In the genomic region with DNA sequence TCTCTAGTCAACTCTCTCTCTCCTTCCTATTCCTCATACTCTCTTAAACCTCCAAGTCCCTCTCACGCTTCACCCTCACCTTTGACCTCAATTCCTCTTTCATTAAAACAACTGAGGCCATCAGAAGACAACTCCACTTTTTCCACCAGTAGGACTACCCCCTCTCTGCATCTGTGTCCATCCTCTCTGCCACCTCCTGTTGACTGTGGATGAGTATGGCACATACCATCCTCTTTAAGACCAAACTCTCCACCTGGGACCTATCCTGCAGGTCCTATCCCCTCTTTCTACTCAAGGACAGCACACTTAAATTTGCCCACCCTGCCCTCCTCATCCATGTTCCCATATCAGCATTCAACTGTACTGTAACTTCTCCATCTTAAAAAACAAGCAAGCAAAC, we compare ENCODE assay signal across 31 cellular contexts.
"Had no signal": no experiment of that assay in that cellular context is flagged by ENCODE, and none has a peak within 500 bp of the region (broad histone marks: within the 10 kb centered on the region; RNA-seq: fewer than 3 reads in every experiment).

No MANE protein-coding gene starts in this region.

- H3K27ac ChIP-seq: ascending aorta, breast epithelium, cardiac muscle cell, colonic mucosa, esophagus squamous epithelium, gastroesophageal sphincter, heart right ventricle, hepatocyte, VCaP had no signal

- H3K4me3 Mint-ChIP-seq: activated CD4-positive, alpha-beta memory T cell treated with anti-CD3 and anti-CD28 coated beads for 36 hours; activated CD4-positive, alpha-beta T cell treated with anti-CD3 and anti-CD28 coated beads for 36 hours; activated CD4-positive, alpha-beta T cell treated with anti-CD3 and anti-CD28 coated beads, Interleukin-2, amount 10 ng/mL, durations not matched to agents 24 days and 14 days; activated CD8-positive, alpha-beta memory T cell treated with anti-CD3 and anti-CD28 coated beads, Interleukin-2, amount 10 ng/mL, durations not matched to agents 7 days and 5 days; activated CD8-positive, alpha-beta T cell treated with anti-CD3 and anti-CD28 coated beads, Interleukin-2, amount 10 ng/mL, durations not matched to agents 7 days and 5 days; activated naive CD4-positive, alpha-beta T cell treated with anti-CD3 and anti-CD28 coated beads for 36 hours; activated naive CD4-positive, alpha-beta T cell treated with anti-CD3 and anti-CD28 coated beads, Interleukin-2, amount 50 U/mL, for 24 hours; activated naive CD8-positive, alpha-beta T cell treated with anti-CD3 and anti-CD28 coated beads for 36 hours; activated T-helper 1 cell treated with anti-CD3 and anti-CD28 coated beads, Interleukin-12 subunit alpha, Interleukin-12 subunit beta, Interleukin-2, Interleukin-4 antibody, amounts not matched to agents 30 ng/mL and 10 ng/mL and 1 ng/mL, durations not matched to agents 14 hours and 24 hours and 36 hours; brain had no signal

- H3K36me3 Mint-ChIP-seq: activated CD4-positive, alpha-beta memory T cell treated with anti-CD3 and anti-CD28 coated beads for 36 hours; activated CD8-positive, alpha-beta memory T cell treated with anti-CD3 and anti-CD28 coated beads, Interleukin-2, amount 10 ng/mL, durations not matched to agents 7 days and 5 days; activated naive CD4-positive, alpha-beta T cell treated with anti-CD3 and anti-CD28 coated beads, Interleukin-2, amount 50 U/mL, for 24 hours; activated naive CD8-positive, alpha-beta T cell treated with anti-CD3 and anti-CD28 coated beads for 36 hours; brain had no signal

- H3K79me2 ChIP-seq: hepatocyte had no signal

- H3K27ac Mint-ChIP-seq: activated CD4-positive, alpha-beta memory T cell treated with anti-CD3 and anti-CD28 coated beads for 36 hours; activated CD4-positive, alpha-beta T cell treated with anti-CD3 and anti-CD28 coated beads for 36 hours; activated CD4-positive, alpha-beta T cell treated with anti-CD3 and anti-CD28 coated beads, Interleukin-2, amount 10 ng/mL, durations not matched to agents 24 days and 14 days; activated CD8-positive, alpha-beta memory T cell treated with anti-CD3 and anti-CD28 coated beads, Interleukin-2, amount 10 ng/mL, durations not matched to agents 7 days and 5 days; activated CD8-positive, alpha-beta T cell treated with anti-CD3 and anti-CD28 coated beads, Interleukin-2, amount 10 ng/mL, durations not matched to agents 7 days and 5 days; activated naive CD4-positive, alpha-beta T cell treated with anti-CD3 and anti-CD28 coated beads for 36 hours; activated naive CD4-positive, alpha-beta T cell treated with anti-CD3 and anti-CD28 coated beads, Interleukin-2, amount 50 U/mL, for 24 hours; activated naive CD8-positive, alpha-beta T cell treated with anti-CD3 and anti-CD28 coated beads for 36 hours; activated T-helper 1 cell treated with anti-CD3 and anti-CD28 coated beads, Interleukin-12 subunit alpha, Interleukin-12 subunit beta, Interleukin-2, Interleukin-4 antibody, amounts not matched to agents 30 ng/mL and 10 ng/mL and 1 ng/mL, durations not matched to agents 14 hours and 24 hours and 36 hours; activated T-helper 2 cell treated with anti-CD3 and anti-CD28 coated beads, Interferon-gamma antibody, Interleukin-2, Interleukin-4, amounts not matched to agents 10 μg/mL and 5 μg/mL and 100 μg/mL, durations not matched to agents 14 hours and 24 hours and 36 hours; brain had no signal

- H3K36me3 ChIP-seq: ascending aorta, breast epithelium, cardiac muscle cell, colonic mucosa, esophagus squamous epithelium, gastroesophageal sphincter, heart right ventricle had no signal

- DNase-seq: activated CD4-positive, alpha-beta memory T cell treated with anti-CD3 and anti-CD28 coated beads for 36 hours; activated CD4-positive, alpha-beta T cell treated with anti-CD3 and anti-CD28 coated beads for 36 hours; activated CD4-positive, alpha-beta T cell treated with anti-CD3 and anti-CD28 coated beads, Interleukin-2, amount 10 ng/mL, durations not matched to agents 24 days and 14 days; activated CD4-positive, CD25-positive, alpha-beta regulatory T cell; activated CD4-positive, CD25-positive, alpha-beta regulatory T cell treated with anti-CD3 and anti-CD28 coated beads, Interleukin-2, amount 50 U/mL, for 72 hours; activated CD8-positive, alpha-beta memory T cell treated with anti-CD3 and anti-CD28 coated beads, Interleukin-2, amount 10 ng/mL, durations not matched to agents 7 days and 5 days; activated CD8-positive, alpha-beta memory T cell treated with anti-CD3 and anti-CD28 coated beads, Interleukin-2, amount 50 U/mL, for 4 hours; activated CD8-positive, alpha-beta T cell treated with anti-CD3 and anti-CD28 coated beads, Interleukin-2, amount 10 ng/mL, durations not matched to agents 7 days and 5 days; activated effector memory CD4-positive, alpha-beta T cell treated with anti-CD3 and anti-CD28 coated beads, Interleukin-2, amount 50 U/mL, for 16 hours; activated naive CD4-positive, alpha-beta T cell treated with anti-CD3 and anti-CD28 coated beads for 36 hours; activated naive CD8-positive, alpha-beta T cell treated with anti-CD3 and anti-CD28 coated beads for 36 hours; activated T-cell treated with anti-CD3 and anti-CD28 coated beads, Interleukin-2, amount 50 U/mL, for 1 hour; activated T-cell treated with anti-CD3 and anti-CD28 coated beads, Interleukin-2, amount 50 U/mL, for 48 hours; central memory CD4-positive, alpha-beta T cell; cerebellar nuclear complex; colonic mucosa; effector CD8-positive, alpha-beta T cell; erythroblast; esophagus squamous epithelium; foreskin melanocyte; heart right ventricle had no signal

- H2AFZ ChIP-seq: hepatocyte had no signal

- ATAC-seq: activated CD4-positive, alpha-beta T cell treated with anti-CD3 and anti-CD28 coated beads for 36 hours; activated CD8-positive, alpha-beta T cell treated with anti-CD3 and anti-CD28 coated beads, Interleukin-2, amount 10 ng/mL, durations not matched to agents 7 days and 5 days; gastroesophageal sphincter; heart right ventricle had no signal

- H3K9me3 Mint-ChIP-seq: activated CD4-positive, alpha-beta memory T cell treated with anti-CD3 and anti-CD28 coated beads for 36 hours; activated CD4-positive, alpha-beta T cell treated with anti-CD3 and anti-CD28 coated beads, Interleukin-2, amount 10 ng/mL, durations not matched to agents 24 days and 14 days; activated naive CD4-positive, alpha-beta T cell treated with anti-CD3 and anti-CD28 coated beads for 36 hours; activated naive CD4-positive, alpha-beta T cell treated with anti-CD3 and anti-CD28 coated beads, Interleukin-2, amount 50 U/mL, for 24 hours; activated T-helper 1 cell treated with anti-CD3 and anti-CD28 coated beads, Interleukin-12 subunit alpha, Interleukin-12 subunit beta, Interleukin-2, Interleukin-4 antibody, amounts not matched to agents 30 ng/mL and 10 ng/mL and 1 ng/mL, durations not matched to agents 14 hours and 24 hours and 36 hours; activated T-helper 2 cell treated with anti-CD3 and anti-CD28 coated beads, Interferon-gamma antibody, Interleukin-2, Interleukin-4, amounts not matched to agents 10 μg/mL and 5 μg/mL and 100 μg/mL, durations not matched to agents 14 hours and 24 hours and 36 hours had no signal

- H3K4me2 ChIP-seq: hepatocyte had no signal

- H3K4me3 ChIP-seq: ascending aorta, breast epithelium, cardiac muscle cell, colonic mucosa, esophagus squamous epithelium, gastroesophageal sphincter, heart right ventricle, hepatocyte had no signal

- H3K27me3 ChIP-seq: ascending aorta, cardiac muscle cell, colonic mucosa had no signal

- H3K4me1 ChIP-seq: ascending aorta, breast epithelium, colonic mucosa, gastroesophageal sphincter, heart right ventricle had no signal

- H3K4me1 Mint-ChIP-seq: activated CD4-positive, alpha-beta T cell treated with anti-CD3 and anti-CD28 coated beads, Interleukin-2, amount 10 ng/mL, durations not matched to agents 24 days and 14 days; activated naive CD4-positive, alpha-beta T cell treated with anti-CD3 and anti-CD28 coated beads, Interleukin-2, amount 50 U/mL, for 24 hours; brain had no signal

- H3K9me3 ChIP-seq: ascending aorta, breast epithelium, colonic mucosa, esophagus squamous epithelium, gastroesophageal sphincter, heart right ventricle had no signal
